ENCODE assay signal across 8 cellular contexts in genomic region chr20:62668441-62669027, GRCh38. TPM values are rescaled to one million over a fixed set of nuclear protein-coding genes. Genes with fewer than 3 reads are reported as not detected.
A peak's percentile ranks its signal among the peaks of the same experiment; 100 is the strongest.
DNase-seq lines count a peak whose midpoint lies in the region; ATAC-seq and TF ChIP-seq lines count a peak whose summit lies in the region.

No MANE protein-coding gene starts in this region.

- TF ChIP-seq CTCF in natural killer cell (IDR thresholded peaks at IDR 0.05) (peak; percentile 68), left lung (IDR thresholded peaks at IDR 0.05) (peak; percentile 76 to 86), stomach (IDR thresholded peaks at IDR 0.05) (peak in 5 of 7 experiments; percentile 80 to 88 (median 87))

- 34 to 64% (median 58%) methylated on average over 6 to 13 of the region's 13 CpGs for WGBS in stomach, 5 donors

- intact Hi-C loops in natural killer cell (cut with micrococcal nuclease) = loop anchor here (1.0 to 5.0 kb wide), 2 partner anchors 124 to 140 kb away; no protein-coding TSS in a partner anchor
- intact Hi-C loops in left lung (cut with DNase I) = loop anchor here in 1 of 2 donors (5.0 kb wide), 1 partner anchor 124 kb away; no protein-coding TSS in a partner anchor
- intact Hi-C loops in stomach (cut with DNase I; ENCODE audit: low total_unique reads) = no loop called here

- H3K4me1 ChIP-seq in left lung (peaks cover 0 to 61% of the 10 kb centered on the region in 2 donors), stomach (peaks cover 13 to 31% (median 17%) of the 10 kb centered on the region in 4 donors)

- no peak overlapping the region for H3K4me3 ChIP-seq in left lung
- H3K4me3 ChIP-seq in stomach = no peak overlapping the region

- H3K9me3 Mint-ChIP-seq in natural killer cell = no peaks in the 10 kb centered on the region
- H3K9me3 Mint-ChIP-seq in natural killer cell treated with Interleukin-12 subunit alpha and Interleukin-12 subunit beta and Interleukin-15 and Interleukin-18, amount 100 ng/mL, for 72 hours = no peaks in the 10 kb centered on the region

- no peak for TF ChIP-seq POLR2A in stomach (IDR thresholded peaks at IDR 0.05)

- DNase-seq in natural killer cell (peak; percentile 36), NCI-H1694 (lab: John Stamatoyannopoulos, UW) (peak; percentile 89), T-helper 9 cell (peak; percentile 37), dermis blood vessel endothelial cell (peak; percentile 87), left lung (peak in 1 of 2 donors; percentile 55), stomach (peak; percentile 76), mesenteric fat pad (ENCODE audit: low spot score) (no peak)
- no peak for DNase-seq in natural killer cell treated with Interleukin-12 subunit alpha and Interleukin-12 subunit beta and Interleukin-15 and Interleukin-18, amount 100 ng/mL, for 72 hours (ENCODE audit: low spot score)

- peaks cover 0 to 37% of the 10 kb centered on the region in 2 donors for H3K27me3 ChIP-seq in left lung
- H3K27me3 ChIP-seq in stomach = no peaks in the 10 kb centered on the region

- no peaks in the 10 kb centered on the region for H3K9me3 ChIP-seq in left lung
- no peaks in the 10 kb centered on the region for H3K9me3 ChIP-seq in stomach

- H3K4me3 Mint-ChIP-seq in natural killer cell = no peak overlapping the region
- H3K4me3 Mint-ChIP-seq in natural killer cell treated with Interleukin-12 subunit alpha and Interleukin-12 subunit beta and Interleukin-15 and Interleukin-18, amount 100 ng/mL, for 72 hours = no peak overlapping the region

- H3K27me3 Mint-ChIP-seq in natural killer cell (ENCODE audit: low read depth in 2 of 2) = no peaks in the 10 kb centered on the region
- no peaks in the 10 kb centered on the region for H3K27me3 Mint-ChIP-seq in natural killer cell treated with Interleukin-12 subunit alpha and Interleukin-12 subunit beta and Interleukin-15 and Interleukin-18, amount 100 ng/mL, for 72 hours

- peak; percentile 48 to 70 (median 61) for ATAC-seq in natural killer cell
- ATAC-seq in natural killer cell treated with Interleukin-12 subunit alpha and Interleukin-12 subunit beta and Interleukin-15 and Interleukin-18, amount 100 ng/mL, for 72 hours = no peak
- ATAC-seq in left lung = peak; percentile 73

- H3K27ac Mint-ChIP-seq in natural killer cell = no peak overlapping the region
- H3K27ac Mint-ChIP-seq in natural killer cell treated with Interleukin-12 subunit alpha and Interleukin-12 subunit beta and Interleukin-15 and Interleukin-18, amount 100 ng/mL, for 72 hours = no peak overlapping the region

- no peaks in the 10 kb centered on the region for H3K4me1 Mint-ChIP-seq in natural killer cell
- H3K4me1 Mint-ChIP-seq in natural killer cell treated with Interleukin-12 subunit alpha and Interleukin-12 subunit beta and Interleukin-15 and Interleukin-18, amount 100 ng/mL, for 72 hours (ENCODE audit: low read depth in 2 of 2) = peaks cover 0 to 10% of the 10 kb centered on the region in 2 donors

- H3K27ac ChIP-seq in left lung (no peak overlapping the region), stomach (no peak overlapping the region)

- TF ChIP-seq EP300 in stomach (IDR thresholded peaks at IDR 0.05) = no peak

- peaks cover 0 to 76% of the 10 kb centered on the region in 2 donors for H3K36me3 ChIP-seq in left lung
- H3K36me3 ChIP-seq in stomach = peaks cover 0 to 37% (median 21%) of the 10 kb centered on the region in 4 donors

- H3K36me3 Mint-ChIP-seq in natural killer cell = no peaks in the 10 kb centered on the region
- H3K36me3 Mint-ChIP-seq in natural killer cell treated with Interleukin-12 subunit alpha and Interleukin-12 subunit beta and Interleukin-15 and Interleukin-18, amount 100 ng/mL, for 72 hours = no peaks in the 10 kb centered on the region

RNA-seq across cellular contexts. Expression of gene SLCO4A1, which starts 26.2 kb away (rescaled TPM):
- total RNA-seq in natural killer cell (1 to 10 TPM in 2 of 3 donors, under 1 TPM in 1; 0.59 to 1.4 (median 1.1) TPM), dermis blood vessel endothelial cell (3.7 and 4.8 TPM in 2 replicates), left lung (10 to 100 TPM; 11.5 to 47.2 TPM), stomach (10 to 100 TPM in 3 of 5 donors, 1 to 10 TPM in 1, under 1 TPM in 1; 0.58 to 44.3 (median 20.7) TPM), mesenteric fat pad (44.4 TPM)
- 10 to 100 TPM; 42.9 to 88.3 TPM for total RNA-seq in natural killer cell treated with Interleukin-12 subunit alpha and Interleukin-12 subunit beta and Interleukin-15 and Interleukin-18, amount 100 ng/mL, for 72 hours
- 10 to 100 TPM in 1 of 3 donors, 1 to 10 TPM in 2; 4.4 to 14.7 (median 9.0) TPM for polyA plus RNA-seq in stomach

RNA-seq across cellular contexts. Expression of gene NTSR1, which starts 40.1 kb away (rescaled TPM):
- total RNA-seq in natural killer cell = under 1 TPM in 2 of 3 donors, not detected in 1; 0.11 to 0.45 TPM
- total RNA-seq in natural killer cell treated with Interleukin-12 subunit alpha and Interleukin-12 subunit beta and Interleukin-15 and Interleukin-18, amount 100 ng/mL, for 72 hours = not detected
- total RNA-seq in dermis blood vessel endothelial cell = 0.05 TPM in 1 of 2 replicates, not detected in the other
- 1 to 10 TPM in 1 of 2 donors, under 1 TPM in 1; 0.12 to 3.5 TPM for total RNA-seq in left lung
- 10 to 100 TPM in 1 of 5 donors, not detected in 4; 15.9 TPM for total RNA-seq in stomach
- polyA plus RNA-seq in stomach = under 1 TPM in 2 of 3 donors, not detected in 1; 0.06 to 0.28 TPM
- not detected for total RNA-seq in mesenteric fat pad

Comparison
In these comparisons a context has a peak if more than half of its experiments do, and no peak if none do; other contexts are left out.
1. ATAC-seq: peak in natural killer cell (3 of 3) and left lung (single experiment); none in natural killer cell treated with Interleukin-12 subunit alpha and Interleukin-12 subunit beta and Interleukin-15 and Interleukin-18, amount 100 ng/mL, for 72 hours (0 of 2).
2. DNase-seq: peak in natural killer cell (single experiment), NCI-H1694 (single experiment), T-helper 9 cell (single experiment), dermis blood vessel endothelial cell (single experiment) and stomach (single experiment); none in natural killer cell treated with Interleukin-12 subunit alpha and Interleukin-12 subunit beta and Interleukin-15 and Interleukin-18, amount 100 ng/mL, for 72 hours (single experiment) and mesenteric fat pad (single experiment).
3. Peak in every context shown above with its lines, with median percentiles within 50 percentile points of each other: CTCF ChIP-seq.